Comparison of ENCODE assay signal across 32 cellular contexts in genomic region chr17:6681671-6682070, GRCh38. TPM values are rescaled to one million over a fixed set of nuclear protein-coding genes. Genes with fewer than 3 reads are reported as not detected.
"Had no signal": no experiment of that assay in that cellular context is flagged by ENCODE, and none has a peak within 500 bp of the region (broad histone marks: within the 10 kb centered on the region; RNA-seq: fewer than 3 reads in every experiment).

No MANE protein-coding gene starts in this region.

- ATAC-seq: left cardiac atrium; left lung; natural killer cell; psoas muscle; right cardiac atrium; stimulated activated effector memory CD8-positive, alpha-beta T cell treated with anti-CD3 and anti-CD28 coated beads, Interleukin-12 subunit alpha, Interleukin-12 subunit beta, amount 100 ng/mL, for 72 hours had no signal

- H3K27ac ChIP-seq: dorsolateral prefrontal cortex, esophagus squamous epithelium, left lung, ovary, psoas muscle, sigmoid colon, stomach, thyroid gland had no signal

- H3K36me3 ChIP-seq: esophagus squamous epithelium, left lung, ovary, sigmoid colon, stomach, thyroid gland had no signal

- H3K27me3 ChIP-seq: ovary, thyroid gland had no signal

- H3K4me1 ChIP-seq: left lung, psoas muscle, sigmoid colon, thyroid gland had no signal

- H3K9me3 ChIP-seq: esophagus squamous epithelium, left lung, ovary, psoas muscle, sigmoid colon, stomach, thyroid gland had no signal

- H3K4me3 ChIP-seq: dorsolateral prefrontal cortex, esophagus squamous epithelium, left lung, ovary, psoas muscle, sigmoid colon, stomach, thyroid gland had no signal

- DNase-seq: cerebellar nuclear complex; dorsolateral prefrontal cortex; effector CD4-positive, alpha-beta T cell; esophagus squamous epithelium; head of caudate nucleus; left cardiac atrium; left lung; mesendoderm; midbrain; natural killer cell; occipital lobe; ovary; psoas muscle; right cardiac atrium; sigmoid colon; stimulated activated CD4-positive, alpha-beta T cell treated with anti-CD3 and anti-CD28 coated beads, Interleukin-2, amount 100 ng/mL, for 24 hours; stimulated activated CD4-positive, alpha-beta T cell treated with anti-CD3 and anti-CD28 coated beads, Interleukin-4, amount 100 ng/mL, for 24 hours; stimulated activated naive CD4-positive, alpha-beta T cell treated with Interleukin-2 at 50 U/mL for 16 hours; stomach; thyroid gland; trophoblast cell had no signal

- FAIRE-seq: colon, frontal cortex had no signal

RNA-seq across cellular contexts. Expression of gene C17orf100, which starts 30.1 kb away (rescaled TPM):
- total RNA-seq: skeletal muscle tissue had no signal

RNA-seq across cellular contexts. Expression of gene SLC13A5, which starts 31.5 kb away (rescaled TPM):
- total RNA-seq: epithelial cell of proximal tubule, glomerular endothelial cell, lower leg skin, natural killer cell, occipital lobe, renal cortical epithelial cell, right cardiac atrium, skeletal muscle tissue, stomach, subcutaneous adipose tissue, ureter had no signal
- polyA plus RNA-seq: neural cell, right cardiac atrium had no signal
